ENCODE assay signal across 8 cellular contexts in the genomic region with DNA sequence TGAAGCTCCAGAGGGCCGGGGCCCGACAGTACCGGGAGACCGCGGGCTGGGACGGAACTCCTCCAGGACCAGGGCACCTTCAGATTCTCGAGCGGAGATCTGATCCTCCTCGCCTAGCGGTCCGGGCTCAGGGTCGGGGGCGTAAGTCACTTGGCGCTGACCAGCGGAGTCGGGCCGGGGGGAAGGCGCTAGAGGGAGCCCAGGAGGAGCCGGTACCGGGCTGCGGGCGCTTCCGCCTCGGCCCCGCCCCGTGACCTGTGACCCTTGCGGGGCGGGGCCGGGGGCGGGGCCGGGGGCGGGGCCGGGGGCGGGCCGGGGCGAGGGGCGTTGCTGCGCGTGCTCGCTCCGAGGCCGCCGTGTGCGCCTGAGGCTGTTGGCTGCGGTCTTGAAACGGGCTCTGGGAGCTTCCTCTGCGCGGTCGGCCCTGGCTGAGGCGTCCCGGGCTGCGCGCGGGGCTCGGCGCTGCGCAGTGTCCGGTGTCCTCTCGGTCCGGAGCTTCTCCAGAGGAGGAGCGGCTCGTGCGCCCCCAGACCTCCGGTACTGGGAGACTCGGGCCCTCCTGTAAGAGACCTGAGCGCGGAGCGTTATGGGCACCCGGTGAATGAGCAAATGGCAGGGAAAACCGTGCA. TPM values are rescaled to one million over a fixed set of nuclear protein-coding genes. Genes with fewer than 3 reads are reported as not detected.
A peak's percentile ranks its signal among the peaks of the same experiment; 100 is the strongest.
DNase-seq lines count a peak whose midpoint lies in the region; ATAC-seq and TF ChIP-seq lines count a peak whose summit lies in the region.

A gene (minus strand): TSS at position 239 of the 629 bp plus-strand sequence. CDS start 373 bp downstream, outside the sequence.

- peaks cover 11% of the 10 kb centered on the region for H3K4me1 Mint-ChIP-seq in T-helper 1 cell treated with Interleukin-12 subunit alpha and Interleukin-12 subunit beta and Interleukin-4 antibody, amounts not matched to agents 30 μg/mL and 1 μg/mL, for 36 hours (ENCODE audit: low read depth)

- no peaks in the 10 kb centered on the region for H3K27me3 Mint-ChIP-seq in T-helper 1 cell treated with Interleukin-12 subunit alpha and Interleukin-12 subunit beta and Interleukin-4 antibody, amounts not matched to agents 30 μg/mL and 1 μg/mL, for 36 hours (ENCODE audit: low read depth)

- H3K27ac ChIP-seq in right cardiac atrium (ENCODE audit: low read length) (peak within 1 kb of the TSS; percentile 42), uterus (peak within 1 kb of the TSS; percentile 76 to 81)

- TF ChIP-seq POLR2A in uterus (IDR thresholded peaks at IDR 0.05), result peak; percentile 47 to 53

- H3K4me3 ChIP-seq in MG63 (peak within 1 kb of the TSS; percentile 76), right cardiac atrium (ENCODE audit: low read length) (peak within 1 kb of the TSS; percentile 64), uterus (peak within 1 kb of the TSS; percentile 50 to 60)

- peak within 1 kb of the TSS; percentile 95 for H3K9ac ChIP-seq in ES-I3 (ENCODE audit: low read depth, low read length)

- intact Hi-C loops in right cardiac atrium (cut with DNase I), result loop anchor here in 1 of 4 donors (5.0 kb wide), 1 partner anchor 69 kb away; no protein-coding TSS in a partner anchor
- intact Hi-C loops in uterus (cut with DNase I; ENCODE audit: low total_unique reads), result no loop called here

- ATAC-seq in right cardiac atrium, result peak; percentile 86 to 92

- H3K27ac Mint-ChIP-seq in T-helper 1 cell treated with Interleukin-12 subunit alpha and Interleukin-12 subunit beta and Interleukin-4 antibody, amounts not matched to agents 30 μg/mL and 1 μg/mL, for 36 hours, result peak within 1 kb of the TSS; percentile 62

- H3K36me3 ChIP-seq in ES-I3 (ENCODE audit: insufficient read depth, low read length), result no peaks in the 10 kb centered on the region
- H3K36me3 ChIP-seq in MG63, result no peaks in the 10 kb centered on the region
- no peaks in the 10 kb centered on the region for H3K36me3 ChIP-seq in uterus

- TF ChIP-seq CTCF in uterus (IDR thresholded peaks at IDR 0.05), result peak; percentile 16 to 47 (median 44)

- H3K9me3 Mint-ChIP-seq in T-helper 1 cell treated with Interleukin-12 subunit alpha and Interleukin-12 subunit beta and Interleukin-4 antibody, amounts not matched to agents 30 μg/mL and 1 μg/mL, for 36 hours, result no peaks in the 10 kb centered on the region

- H3K27me3 ChIP-seq in MG63 (no peaks in the 10 kb centered on the region), right cardiac atrium (ENCODE audit: control insufficient read depth, insufficient read depth) (no peaks in the 10 kb centered on the region), uterus (no peaks in the 10 kb centered on the region)

- under 1% methylated on average over 70 of the region's 70 CpGs for WGBS in right cardiac atrium

- H3K9me3 ChIP-seq in ES-I3 (ENCODE audit: control insufficient read depth, insufficient read depth, low read length), result no peaks in the 10 kb centered on the region
- H3K9me3 ChIP-seq in MG63, result no peaks in the 10 kb centered on the region
- no peaks in the 10 kb centered on the region for H3K9me3 ChIP-seq in right cardiac atrium (ENCODE audit: control insufficient read depth, low read length)
- H3K9me3 ChIP-seq in uterus, result no peaks in the 10 kb centered on the region

- DNase-seq in GOT3 (lab: John Stamatoyannopoulos, UW) (peak; percentile 34), MG63 (peak; percentile 89), amygdala (lab: John Stamatoyannopoulos, UW) (peak in 49 of 56 donors; percentile 38 to 92 (median 77)), right cardiac atrium (peak; percentile 87 to 94 (median 93)), putamen (ENCODE audit: low spot score) (peak; percentile 81), uterus (peak; percentile 81 to 82)

- peak within 1 kb of the TSS; percentile 86 for H3K4me3 Mint-ChIP-seq in T-helper 1 cell treated with Interleukin-12 subunit alpha and Interleukin-12 subunit beta and Interleukin-4 antibody, amounts not matched to agents 30 μg/mL and 1 μg/mL, for 36 hours

- H3K4me1 ChIP-seq in ES-I3 (ENCODE audit: insufficient read depth, low read length) (no peaks in the 10 kb centered on the region), right cardiac atrium (ENCODE audit: control insufficient read depth, insufficient read depth, low read length) (peaks cover 6% of the 10 kb centered on the region), uterus (peaks cover 3 to 6% of the 10 kb centered on the region in 2 donors)

- peaks cover 6% of the 10 kb centered on the region for H3K36me3 Mint-ChIP-seq in T-helper 1 cell treated with Interleukin-12 subunit alpha and Interleukin-12 subunit beta and Interleukin-4 antibody, amounts not matched to agents 30 μg/mL and 1 μg/mL, for 36 hours (ENCODE audit: low read depth)

RNA-seq across cellular contexts. Expression of the gene that starts here (rescaled TPM):
- 9.8 and 16.0 TPM in 2 replicates for total RNA-seq in MG63 (2014; rRNA removed; shearing (Covaris generic); ENCODE audit: low replicate concordance)
- 10 to 100 TPM; 30.3 to 37.0 (median 32.2) TPM for total RNA-seq in right cardiac atrium
- polyA plus RNA-seq in right cardiac atrium, result 35.6 TPM
- 10 to 100 TPM in 2 of 4 donors, 1 to 10 TPM in 2; 5.3 to 41.6 (median 10.6) TPM for total RNA-seq in uterus

Comparison
In these comparisons a context has a peak if more than half of its experiments do, and no peak if none do; other contexts are left out.
1. Peak in every context shown above with its lines: DNase-seq, ATAC-seq, H3K4me3 ChIP-seq and H3K27ac ChIP-seq.
2. DNase-seq: peak in every context shown above with its lines; median percentile 93 in right cardiac atrium; 89 in MG63; 82 in uterus; 81 in putamen; 77 in amygdala; 34 in GOT3.